1 cellular context compared by ENCODE assay signal in genomic region chr13:99468971-99469545, GRCh38.
TF ChIP-seq lines count a peak whose summit lies in the region.

No MANE protein-coding gene starts in this region.

TF ChIP-seq in K562, 482 proteins besides CTCF, POLR2A, EP300 and RAD21:
- TF ChIP-seq PBX2 (CRISPR knock-in tag; IDR thresholded peaks at IDR 0.05; ENCODE audit: low read depth) (no peak), PBX2 (tag; conservative IDR thresholded peaks at IDR 0.05; ENCODE audit: low read depth) (peak; percentile 83), MAFG (tag; conservative IDR thresholded peaks at IDR 0.05) (peak; percentile 89), KLF6 (CRISPR knock-in tag; IDR thresholded peaks at IDR 0.05; ENCODE audit: borderline replicate concordance) (no peak), C11orf30 (IDR thresholded peaks at IDR 0.05; ENCODE audit: low read depth) (peak; percentile 66; the same call in 1 of the 2 replicates), ATF3 (IDR thresholded peaks at IDR 0.05) (0 out of 2 replicates have a peak, but pooled peaks have one; percentile 8), ATF3 (CRISPR knock-in tag; conservative IDR thresholded peaks at IDR 0.05) (no peak), NFE2L1 (tag; IDR thresholded peaks at IDR 0.05; ENCODE audit: borderline replicate concordance, low read depth) (peak; percentile 60), NFE2 (IDR thresholded peaks at IDR 0.05; ENCODE audit: low read depth) (peak; percentile 80), MEIS2 (IDR thresholded peaks at IDR 0.05; ENCODE audit: partially characterized antibody) (peak; percentile 87), ZNF75A (CRISPR knock-in tag; IDR thresholded peaks at IDR 0.05) (no peak), MAFF (IDR thresholded peaks at IDR 0.05; ENCODE audit: low read length) (peak; percentile 25; the same call in 1 of the 2 replicates), CEBPB (tag; IDR thresholded peaks at IDR 0.05) (peak; percentile 98), MTF1 (CRISPR knock-in tag; IDR thresholded peaks at IDR 0.05; ENCODE audit: borderline replicate concordance) (no peak), ARID1B (IDR thresholded peaks at IDR 0.05) (0 out of 2 replicates have a peak, but pooled peaks have one; percentile 23), MXI1 (IDR thresholded peaks at IDR 0.05; ENCODE audit: low read depth, low read length) (no peak), ZNF316 (IDR thresholded peaks at IDR 0.05) (peak; percentile 60), CEBPG (CRISPR knock-in tag; IDR thresholded peaks at IDR 0.05) (peak; percentile 43; the same call in 1 of the 2 replicates), CEBPG (tag; conservative IDR thresholded peaks at IDR 0.05 in 1 of 2, IDR thresholded peaks at IDR 0.05 in 1 of 2) (peak; percentile 61 to 93)
- TF ChIP-seq, protein P1, sequence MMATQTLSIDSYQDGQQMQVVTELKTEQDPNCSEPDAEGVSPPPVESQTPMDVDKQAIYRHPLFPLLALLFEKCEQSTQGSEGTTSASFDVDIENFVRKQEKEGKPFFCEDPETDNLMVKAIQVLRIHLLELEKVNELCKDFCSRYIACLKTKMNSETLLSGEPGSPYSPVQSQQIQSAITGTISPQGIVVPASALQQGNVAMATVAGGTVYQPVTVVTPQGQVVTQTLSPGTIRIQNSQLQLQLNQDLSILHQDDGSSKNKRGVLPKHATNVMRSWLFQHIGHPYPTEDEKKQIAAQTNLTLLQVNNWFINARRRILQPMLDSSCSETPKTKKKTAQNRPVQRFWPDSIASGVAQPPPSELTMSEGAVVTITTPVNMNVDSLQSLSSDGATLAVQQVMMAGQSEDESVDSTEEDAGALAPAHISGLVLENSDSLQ (IDR thresholded peaks at IDR 0.05): peak; percentile 55
